Comparison of ENCODE assay signal across 8 cellular contexts in genomic region chr1:23344111-23344986, GRCh38. TPM values are rescaled to one million over a fixed set of nuclear protein-coding genes. Genes with fewer than 3 reads are reported as not detected.
DNase-seq lines count a peak whose midpoint lies in the region; ATAC-seq and TF ChIP-seq lines count a peak whose summit lies in the region.

Gene HNRNPR, minus strand, starts transcription at chr1:23344284. Its CDS starts 3,276 bp downstream, at chr1:23341008.

- no peaks in the 10 kb centered on the region for H3K27me3 Mint-ChIP-seq in activated naive CD4-positive, alpha-beta T cell treated with anti-CD3 and anti-CD28 coated beads, Interleukin-2, amount 50 U/mL, for 24 hours

- H3K4me3 Mint-ChIP-seq in activated naive CD4-positive, alpha-beta T cell treated with anti-CD3 and anti-CD28 coated beads, Interleukin-2, amount 50 U/mL, for 24 hours: peak within 1 kb of the TSS; percentile 98

- DNase-seq in NCI-H1092 (lab: John Stamatoyannopoulos, UW): peak; percentile 100
- DNase-seq in globus pallidus (ENCODE audit: low spot score): peak; percentile 100
- peak; percentile 94 to 100 (median 99) for DNase-seq in nucleus accumbens (lab: John Stamatoyannopoulos, UW)
- peak; percentile 100 for DNase-seq in suprapubic skin (ENCODE audit: low spot score in 2 of 2)

- H3K4me1 Mint-ChIP-seq in activated naive CD4-positive, alpha-beta T cell treated with anti-CD3 and anti-CD28 coated beads, Interleukin-2, amount 50 U/mL, for 24 hours: peaks cover 41% of the 10 kb centered on the region

- peak within 1 kb of the TSS; percentile 100 for H3K4me3 ChIP-seq in GM08714 (ENCODE audit: low read length)
- H3K4me3 ChIP-seq in suprapubic skin: peak within 1 kb of the TSS; percentile 62

- H3K36me3 Mint-ChIP-seq in activated naive CD4-positive, alpha-beta T cell treated with anti-CD3 and anti-CD28 coated beads, Interleukin-2, amount 50 U/mL, for 24 hours: peaks cover 7% of the 10 kb centered on the region

- WGBS in suprapubic skin: 1% methylated on average over 10 of the region's 87 CpGs

- peak within 1 kb of the TSS; percentile 100 for H3K27ac Mint-ChIP-seq in activated naive CD4-positive, alpha-beta T cell treated with anti-CD3 and anti-CD28 coated beads, Interleukin-2, amount 50 U/mL, for 24 hours

- no peaks in the 10 kb centered on the region for H3K9me3 ChIP-seq in suprapubic skin

- ATAC-seq in HG02588 (IDR thresholded peaks at IDR 0.05; ENCODE audit: unreplicated experiment) (peak; percentile 78), SK-N-SH treated with all-trans-retinoic acid at 6 μM for 48 hours (peak; percentile 96)

- peak; percentile 35 to 87 for TF ChIP-seq POLR2A in suprapubic skin (IDR thresholded peaks at IDR 0.05)

- H3K27me3 ChIP-seq in suprapubic skin: no peaks in the 10 kb centered on the region

- no peaks in the 10 kb centered on the region for H3K36me3 ChIP-seq in suprapubic skin

- peaks cover 44% of the 10 kb centered on the region for H3K4me1 ChIP-seq in suprapubic skin

- no peaks in the 10 kb centered on the region for H3K9me3 Mint-ChIP-seq in activated naive CD4-positive, alpha-beta T cell treated with anti-CD3 and anti-CD28 coated beads, Interleukin-2, amount 50 U/mL, for 24 hours

- no peak for TF ChIP-seq CTCF in suprapubic skin (IDR thresholded peaks at IDR 0.05)

- peak within 1 kb of the TSS; percentile 94 for H3K27ac ChIP-seq in suprapubic skin

- no peak for TF ChIP-seq EP300 in suprapubic skin (IDR thresholded peaks at IDR 0.05)

TF ChIP-seq in SK-N-SH treated with all-trans-retinoic acid at 6 μM for 48 hours, 23 proteins besides CTCF, POLR2A, EP300 and RAD21:
- TF ChIP-seq ZNF8 (CRISPR knock-in tag; IDR thresholded peaks at IDR 0.05) (no peak), ESRRG (CRISPR knock-in tag; IDR thresholded peaks at IDR 0.05) (no peak), ZNF565 (CRISPR knock-in tag; conservative IDR thresholded peaks at IDR 0.05; ENCODE audit: low read depth) (no peak), BACH2 (CRISPR knock-in tag; IDR thresholded peaks at IDR 0.05; ENCODE audit: borderline replicate concordance) (no peak), PATZ1 (CRISPR knock-in tag; IDR thresholded peaks at IDR 0.05; ENCODE audit: borderline replicate concordance) (peak; percentile 82; the same call in 1 of the 2 replicates)

RNA-seq across cellular contexts. Expression of gene HNRNPR, which starts in this region (rescaled TPM):
- total RNA-seq in suprapubic skin: 10 to 100 TPM; 60.9 to 85.3 (median 66.0) TPM

Comparison
In these comparisons a context has a peak if more than half of its experiments do, and no peak if none do; other contexts are left out.
1. Peak in every context shown above with its lines: DNase-seq, ATAC-seq, H3K4me3 ChIP-seq and H3K27ac ChIP-seq.